8 cellular contexts compared by ENCODE assay signal in genomic region chr6:89610149-89610642, GRCh38. TPM values are rescaled to one million over a fixed set of nuclear protein-coding genes. Genes with fewer than 3 reads are reported as not detected.
DNase-seq lines count a peak whose midpoint lies in the region; TF ChIP-seq lines count a peak whose summit lies in the region.

No MANE protein-coding gene starts in this region.

- no peaks in the 10 kb centered on the region for H3K9me3 ChIP-seq in mesenchymal stem cell (ENCODE audit: control insufficient read depth, low read length)

- H3K4me3 ChIP-seq in HFF-Myc (replicated peaks; ENCODE audit: low read depth, low read length), result no peak overlapping the region
- no peak overlapping the region for H3K4me3 ChIP-seq in mesenchymal stem cell (ENCODE audit: insufficient read depth in 1 of 2, low read depth in 1 of 2, low read length in 2 of 2)

- H4K91ac ChIP-seq in mesenchymal stem cell (ENCODE audit: low read length), result no peak overlapping the region

- H3K14ac ChIP-seq in mesenchymal stem cell (ENCODE audit: low read length in 2 of 2), result no peak overlapping the region

- no peak overlapping the region for H3K4me2 ChIP-seq in mesenchymal stem cell (ENCODE audit: low read length, poor library complexity, severe bottlenecking)

- H2BK15ac ChIP-seq in mesenchymal stem cell (ENCODE audit: low read depth, poor library complexity, severe bottlenecking), result no peak overlapping the region

- no peak overlapping the region for H3K4ac ChIP-seq in mesenchymal stem cell (ENCODE audit: low read depth in 1 of 2, low read length in 2 of 2)

- H3K18ac ChIP-seq in mesenchymal stem cell (ENCODE audit: low read depth in 1 of 2, low read length in 2 of 2), result no peak overlapping the region

- no peaks in the 10 kb centered on the region for H3K79me1 ChIP-seq in mesenchymal stem cell (replicated peaks; ENCODE audit: low read length, poor library complexity, severe bottlenecking)

- no peak overlapping the region for H2BK12ac ChIP-seq in mesenchymal stem cell (ENCODE audit: low read length in 2 of 2)

- no peak overlapping the region for H4K8ac ChIP-seq in mesenchymal stem cell (ENCODE audit: low read length)

- no peaks in the 10 kb centered on the region for H3K36me3 ChIP-seq in mesenchymal stem cell (ENCODE audit: control insufficient read depth in 1 of 2, insufficient read depth in 2 of 2, low read depth in 1 of 2, low read length in 2 of 2)

- DNase-seq in G401 (ENCODE audit: low spot score) (peak; percentile 25), HFF-Myc (ENCODE audit: extremely low read depth, low read depth) (no peak), NCI-H510A treated with DMSO at 0.1 percent for 48 hours (lab: John Stamatoyannopoulos, UW) (peak; percentile 17), dermis microvascular lymphatic vessel endothelial cell (ENCODE audit: low read depth in 2 of 2) (peak; percentile 15 to 59), mesenchymal stem cell (peak; percentile 59), T1000 (lab: John Stamatoyannopoulos, UW) (no peak)
- peak; percentile 74 to 77 for DNase-seq in activated CD4-positive, alpha-beta T cell treated with anti-CD3 and anti-CD28 coated beads, Interleukin-2, amount 50 U/mL, for 4 hours
- peak; percentile 67 for DNase-seq in stimulated activated CD8-positive, alpha-beta memory T cell treated with anti-CD3 and anti-CD28 coated beads, Interleukin-4, amount 100 ng/mL, for 24 hours (ENCODE audit: low read depth)

- in situ Hi-C loops in G401 (cut with HindIII; ENCODE audit: low sequenced_read_pairs), result no loop called here

- no peaks in the 10 kb centered on the region for H3K27me3 ChIP-seq in mesenchymal stem cell (ENCODE audit: control insufficient read depth in 1 of 2, insufficient read depth in 1 of 2, low read length in 2 of 2)

- no peak overlapping the region for H2AFZ ChIP-seq in mesenchymal stem cell (ENCODE audit: low read depth, low read length)

- H3K23ac ChIP-seq in mesenchymal stem cell (ENCODE audit: low read length in 2 of 2), result no peak overlapping the region

- no peak overlapping the region for H3K27ac ChIP-seq in mesenchymal stem cell (ENCODE audit: low read length, poor library complexity, severe bottlenecking)

- no peak overlapping the region for H2AK5ac ChIP-seq in mesenchymal stem cell (ENCODE audit: low read length, severe bottlenecking)

- no peak overlapping the region for H2BK5ac ChIP-seq in mesenchymal stem cell (ENCODE audit: low read depth, low read length, poor library complexity, severe bottlenecking)

- peak; percentile 80 for TF ChIP-seq CTCF in HFF-Myc (IDR thresholded peaks at IDR 0.05; ENCODE audit: low read depth, low read length, missing control alignments)

- no peak overlapping the region for H3K9ac ChIP-seq in mesenchymal stem cell (ENCODE audit: low read length)

- H3K4me1 ChIP-seq in mesenchymal stem cell (ENCODE audit: control insufficient read depth, insufficient read depth, low read depth, low read length), result peaks cover 2% of the 10 kb centered on the region

- 46% methylated on average over 6 of the region's 11 CpGs for WGBS in mesenchymal stem cell

- H2BK120ac ChIP-seq in mesenchymal stem cell (ENCODE audit: low read depth, low read length), result no peak overlapping the region

RNA-seq across cellular contexts. Expression of gene LYRM2, which starts 28.4 kb away (rescaled TPM):
- 17.0 and 19.9 TPM in 2 replicates for total RNA-seq in G401 (2014; rRNA removed; shearing (Covaris generic))
- 12.9 and 13.4 TPM in 2 replicates for total RNA-seq in dermis microvascular lymphatic vessel endothelial cell
- polyA plus RNA-seq in mesenchymal stem cell (2013, experiment 1 of 2), result 72.2 TPM
- 75.8 TPM for polyA plus RNA-seq in mesenchymal stem cell (2013, experiment 2 of 2)

Comparison
In these comparisons a context has a peak if more than half of its experiments do, and no peak if none do; other contexts are left out.
1. DNase-seq: peak in G401 (single experiment), NCI-H510A treated with DMSO at 0.1 percent for 48 hours (single experiment), activated CD4-positive, alpha-beta T cell treated with anti-CD3 and anti-CD28 coated beads, Interleukin-2, amount 50 U/mL, for 4 hours (2 of 2), dermis microvascular lymphatic vessel endothelial cell (2 of 2), mesenchymal stem cell (single experiment) and stimulated activated CD8-positive, alpha-beta memory T cell treated with anti-CD3 and anti-CD28 coated beads, Interleukin-4, amount 100 ng/mL, for 24 hours (single experiment); none in HFF-Myc (single experiment) and T1000 (single experiment).